Comparison of ENCODE assay signal across 14 cellular contexts in genomic region chr1:168391759-168392681, GRCh38.
A peak's percentile ranks its signal among the peaks of the same experiment; 100 is the strongest.
DNase-seq lines count a peak whose midpoint lies in the region; ATAC-seq and TF ChIP-seq lines count a peak whose summit lies in the region.
"Had no signal": no experiment of that assay in that cellular context is flagged by ENCODE, and none has a peak within 500 bp of the region (broad histone marks: within the 10 kb centered on the region; RNA-seq: fewer than 3 reads in every experiment).

No MANE protein-coding gene starts in this region.

- in situ Hi-C loops in Panc1 (cut with HindIII; ENCODE audit: low pct_unique_long_range_greater_than_20kb, low sequenced_read_pairs): no loop called here

- H3K9me2 ChIP-seq in PC-9 (ENCODE audit: insufficient read depth): no peaks in the 10 kb centered on the region

- BruUV-seq in Panc1 (replicated peaks; lab: Mats Ljungman, UMichigan) (no TSS peak), PC-9 (replicated peaks; lab: Mats Ljungman, UMichigan) (no TSS peak)

- POLR2A ChIA-PET in Panc1 (lab: Charles Lee): no interaction called here
- POLR2A ChIA-PET in PC-9 (lab: Charles Lee; ENCODE audit: unreplicated experiment): no interaction called here

- no peaks in the 10 kb centered on the region for H4K20me1 ChIP-seq in PC-9 (ENCODE audit: insufficient read depth)
- H4K20me1 ChIP-seq: BLaER1 had no signal

- H3K27me3 ChIP-seq in Panc1 (ENCODE audit: control insufficient read depth, insufficient read depth, low read length) (peaks cover 11% of the 10 kb centered on the region), SJCRH30 (no peaks in the 10 kb centered on the region), PC-9 (ENCODE audit: insufficient read depth, low read depth) (no peaks in the 10 kb centered on the region)
- H3K27me3 ChIP-seq: BLaER1, cardiac muscle cell had no signal

- DNase-seq in H4 (ENCODE audit: low spot score) (peak; percentile 51), Panc1 (ENCODE audit: low read depth, low spot score) (no peak), epithelial cell of esophagus (ENCODE audit: low read depth) (peak; percentile 73), omental fat pad (ENCODE audit: low spot score) (no peak), SJCRH30 (no peak), PC-9 (no peak), dermis blood vessel endothelial cell (no peak)
- no peak for DNase-seq in effector CD8-positive, alpha-beta T cell (lab: John Stamatoyannopoulos, UW)
- DNase-seq: activated naive CD4-positive, alpha-beta T cell treated with Interleukin-2 at 50 U/mL for 16 hours; IMR-90; NCI-H187 treated with DMSO at 0.1 percent for 48 hours; stimulated activated naive CD8-positive, alpha-beta T cell treated with anti-CD3 and anti-CD28 coated beads, Interleukin-15, amount 100 ng/mL, for 72 hours had no signal

- H3K4me2 ChIP-seq in PC-9: no peak overlapping the region
- H3K4me2 ChIP-seq: BLaER1 had no signal

- H3K36me3 ChIP-seq in Panc1 (ENCODE audit: control insufficient read depth, insufficient read depth, low read length) (no peaks in the 10 kb centered on the region), SJCRH30 (no peaks in the 10 kb centered on the region), PC-9 (ENCODE audit: low read depth) (no peaks in the 10 kb centered on the region)
- H3K36me3 ChIP-seq: BLaER1, cardiac muscle cell had no signal

- no peak overlapping the region for H2AFZ ChIP-seq in PC-9

- ATAC-seq in Panc1: peak; percentile 62
- peak; percentile 69 for ATAC-seq in omental fat pad (ENCODE audit: low FRiP score)
- ATAC-seq: stimulated activated naive CD8-positive, alpha-beta T cell treated with anti-CD3 and anti-CD28 coated beads, Interleukin-15, amount 100 ng/mL, for 72 hours had no signal

- TF ChIP-seq CTCF in Panc1 (IDR thresholded peaks at IDR 0.05) (no peak), epithelial cell of esophagus (IDR thresholded peaks at IDR 0.05; ENCODE audit: insufficient read depth, low read depth, low read length, missing control alignments) (no peak), omental fat pad (IDR thresholded peaks at IDR 0.05) (no peak), PC-9 (conservative IDR thresholded peaks at IDR 0.05) (no peak)

- peaks cover 11% of the 10 kb centered on the region for H3K4me1 ChIP-seq in Panc1 (ENCODE audit: control insufficient read depth, insufficient read depth, low read length)
- H3K4me1 ChIP-seq in SJCRH30: no peaks in the 10 kb centered on the region
- peaks cover 21% of the 10 kb centered on the region for H3K4me1 ChIP-seq in PC-9 (replicated peaks; ENCODE audit: insufficient read depth)
- H3K4me1 ChIP-seq: BLaER1 had no signal

- no peak overlapping the region for H3K27ac ChIP-seq in Panc1 (ENCODE audit: low read length)
- H3K27ac ChIP-seq in SJCRH30: no peak overlapping the region
- H3K27ac ChIP-seq in PC-9: no peak overlapping the region
- H3K27ac ChIP-seq: BLaER1, cardiac muscle cell had no signal

- intact Hi-C loops in Panc1 (cut with micrococcal nuclease; ENCODE audit: unreplicated experiment): no loop called here
- intact Hi-C loops in PC-9 (cut with micrococcal nuclease; ENCODE audit: unreplicated experiment): no loop called here

- no peaks in the 10 kb centered on the region for H3F3A ChIP-seq in PC-9 (ENCODE audit: insufficient read depth, low read depth)

- no peaks in the 10 kb centered on the region for H3K79me2 ChIP-seq in PC-9 (ENCODE audit: low read depth)

- H3K4me3 ChIP-seq in Panc1 (ENCODE audit: low read depth in 2 of 2, low read length in 2 of 2) (no peak overlapping the region), epithelial cell of esophagus (ENCODE audit: low read length) (no peak overlapping the region), SJCRH30 (no peak overlapping the region), PC-9 (no peak overlapping the region)
- H3K4me3 ChIP-seq: BLaER1, cardiac muscle cell had no signal

- no peaks in the 10 kb centered on the region for H3K9me3 ChIP-seq in Panc1 (ENCODE audit: control insufficient read depth, insufficient read depth, low read depth, low read length)
- H3K9me3 ChIP-seq in SJCRH30 (replicated peaks): no peaks in the 10 kb centered on the region
- H3K9me3 ChIP-seq in PC-9 (ENCODE audit: insufficient read depth, low read depth): no peaks in the 10 kb centered on the region
- H3K9me3 ChIP-seq: BLaER1 had no signal

- CTCF ChIA-PET in Panc1 (lab: Charles Lee): no interaction called here
- CTCF ChIA-PET in PC-9 (lab: Charles Lee): no interaction called here

Comparison
In these comparisons a context has a peak if more than half of its experiments do, and no peak if none do; other contexts are left out.
1. DNase-seq: peak in H4 (single experiment) and epithelial cell of esophagus (single experiment); none in Panc1 (single experiment), omental fat pad (single experiment), effector CD8-positive, alpha-beta T cell (single experiment), SJCRH30 (0 of 2), PC-9 (0 of 2) and dermis blood vessel endothelial cell (single experiment).